In the genomic region with DNA sequence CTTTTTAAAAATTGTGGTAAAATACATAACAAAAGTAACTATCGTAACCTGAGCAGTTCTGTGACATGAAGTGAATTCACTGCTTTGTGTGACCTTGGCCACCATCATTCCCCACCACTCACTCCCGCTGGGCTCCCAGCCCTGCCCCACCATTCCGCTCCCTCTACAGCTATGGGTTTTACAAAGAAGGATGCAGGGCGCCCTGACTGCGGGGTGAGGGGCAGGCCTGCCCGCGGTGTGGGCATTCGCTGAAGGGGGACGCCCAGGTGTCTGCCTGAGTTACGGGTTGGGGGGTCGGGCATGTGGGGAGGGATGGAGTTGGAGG, we compare ENCODE assay signal across 8 cellular contexts. TPM values are rescaled to one million over a fixed set of nuclear protein-coding genes. Genes with fewer than 3 reads are reported as not detected.
DNase-seq lines count a peak whose midpoint lies in the region; ATAC-seq and TF ChIP-seq lines count a peak whose summit lies in the region.

A gene with protein sequence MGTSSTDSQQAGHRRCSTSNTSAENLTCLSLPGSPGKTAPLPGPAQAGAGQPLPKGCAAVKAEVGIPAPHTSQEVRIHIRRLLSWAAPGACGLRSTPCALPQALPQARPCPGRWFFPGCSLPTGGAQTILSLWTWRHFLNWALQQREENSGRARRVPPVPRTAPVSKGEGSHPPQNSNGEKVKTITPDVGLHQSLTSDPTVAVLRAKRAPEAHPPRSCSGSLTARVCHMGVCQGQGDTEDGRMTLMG (minus strand): TSS at position 38 of the 325 bp plus-strand sequence. CDS start 335 bp downstream, outside the sequence.

- H3K27ac ChIP-seq in PC-3 (ENCODE audit: low read length) (peak within 1 kb of the TSS; percentile 51), parathyroid adenoma (peak within 1 kb of the TSS; percentile 64)

- ATAC-seq in GM18909 (IDR thresholded peaks at IDR 0.05; ENCODE audit: poor library complexity, unreplicated experiment), result peak; percentile 7
- no peak for ATAC-seq in PC-3
- ATAC-seq in GM19467 (IDR thresholded peaks at IDR 0.05; ENCODE audit: unreplicated experiment), result no peak

- intact Hi-C loops in PC-3 (cut with micrococcal nuclease), result no loop called here

- POLR2A ChIA-PET in PC-3 (lab: Charles Lee; ENCODE audit: unreplicated experiment), result interaction anchor here (0.5 kb wide), 1 partner anchor 10 kb away, joined by 14 read pairs; no protein-coding TSS in a partner anchor

- CTCF ChIA-PET in PC-3 (lab: Charles Lee), result no interaction called here

- no peaks in the 10 kb centered on the region for H3F3A ChIP-seq in PC-3 (ENCODE audit: low read length, unreplicated experiment)

- peaks cover 7% of the 10 kb centered on the region; the same call in 1 of the 2 replicates for H3K4me1 ChIP-seq in PC-3 (ENCODE audit: insufficient read depth, low read length)
- peaks cover 3% of the 10 kb centered on the region for H3K4me1 ChIP-seq in parathyroid adenoma

- H3K79me2 ChIP-seq in PC-3 (ENCODE audit: low read length) (no peaks in the 10 kb centered on the region), parathyroid adenoma (no peaks in the 10 kb centered on the region)

- DNase-seq in PC-3 (no peak), epithelial cell of proximal tubule (ENCODE audit: low read depth) (no peak), NCI-H2196 treated with DMSO at 0.1 percent for 48 hours (lab: John Stamatoyannopoulos, UW; ENCODE audit: unreplicated experiment) (no peak), NCI-H1436 treated with DMSO at 0.1 percent for 48 hours (lab: John Stamatoyannopoulos, UW) (no peak), NCI-H69 (lab: John Stamatoyannopoulos, UW) (no peak)

- TF ChIP-seq CTCF in PC-3 (conservative IDR thresholded peaks at IDR 0.05; ENCODE audit: low read depth, low read length), result no peak
- no peak for TF ChIP-seq CTCF in epithelial cell of proximal tubule (conservative IDR thresholded peaks at IDR 0.05; ENCODE audit: low read depth, low read length)
- no peak for TF ChIP-seq CTCF in parathyroid adenoma (IDR thresholded peaks at IDR 0.05)

- no peaks in the 10 kb centered on the region for H3K9me3 ChIP-seq in PC-3 (ENCODE audit: low read length)
- no peaks in the 10 kb centered on the region for H3K9me3 ChIP-seq in parathyroid adenoma (ENCODE audit: control insufficient read depth, low read length)

- H3K4me3 ChIP-seq in PC-3 (ENCODE audit: low read length) (peak within 1 kb of the TSS; percentile 69), epithelial cell of proximal tubule (ENCODE audit: low read depth, low read length) (peak within 1 kb of the TSS; percentile 68), parathyroid adenoma (ENCODE audit: low read depth, low read length) (peak within 1 kb of the TSS; percentile 77)

- H3K36me3 ChIP-seq in PC-3 (ENCODE audit: low read depth, low read length), result no peaks in the 10 kb centered on the region; the same call in 1 of the 2 replicates
- no peaks in the 10 kb centered on the region for H3K36me3 ChIP-seq in parathyroid adenoma (ENCODE audit: control insufficient read depth, insufficient read depth, low read length)

- H3K4me2 ChIP-seq in PC-3 (ENCODE audit: low read length) (peak within 1 kb of the TSS; percentile 94), parathyroid adenoma (ENCODE audit: low read length) (peak within 1 kb of the TSS; percentile 100)

- peak within 1 kb of the TSS; percentile 63 for H2AFZ ChIP-seq in PC-3 (ENCODE audit: low read length)
- H2AFZ ChIP-seq in parathyroid adenoma, result peak within 1 kb of the TSS; percentile 90

- no TSS peak for BruUV-seq in PC-3 (replicated peaks; lab: Mats Ljungman, UMichigan)

- H3K27me3 ChIP-seq in PC-3 (ENCODE audit: low read length), result no peaks in the 10 kb centered on the region
- no peaks in the 10 kb centered on the region for H3K27me3 ChIP-seq in parathyroid adenoma (ENCODE audit: control insufficient read depth, insufficient read depth, low read length)

- H3K9ac ChIP-seq in PC-3 (ENCODE audit: low read length), result peak within 1 kb of the TSS; percentile 70
- no peak within 1 kb of the TSS for H3K9ac ChIP-seq in parathyroid adenoma

- H3K9me2 ChIP-seq in PC-3 (replicated peaks; ENCODE audit: low read length), result no peaks in the 10 kb centered on the region

- H4K20me1 ChIP-seq in PC-3 (ENCODE audit: low read length), result no peaks in the 10 kb centered on the region

RNA-seq across cellular contexts. Expression of the gene that starts here (rescaled TPM):
- total RNA-seq in PC-3 (2014; rRNA removed) (0.46 TPM in 1 of 2 replicates, not detected in the other), epithelial cell of proximal tubule (not detected in 2 replicates)
